ENCODE assay signal across 22 cellular contexts in the genomic region with DNA sequence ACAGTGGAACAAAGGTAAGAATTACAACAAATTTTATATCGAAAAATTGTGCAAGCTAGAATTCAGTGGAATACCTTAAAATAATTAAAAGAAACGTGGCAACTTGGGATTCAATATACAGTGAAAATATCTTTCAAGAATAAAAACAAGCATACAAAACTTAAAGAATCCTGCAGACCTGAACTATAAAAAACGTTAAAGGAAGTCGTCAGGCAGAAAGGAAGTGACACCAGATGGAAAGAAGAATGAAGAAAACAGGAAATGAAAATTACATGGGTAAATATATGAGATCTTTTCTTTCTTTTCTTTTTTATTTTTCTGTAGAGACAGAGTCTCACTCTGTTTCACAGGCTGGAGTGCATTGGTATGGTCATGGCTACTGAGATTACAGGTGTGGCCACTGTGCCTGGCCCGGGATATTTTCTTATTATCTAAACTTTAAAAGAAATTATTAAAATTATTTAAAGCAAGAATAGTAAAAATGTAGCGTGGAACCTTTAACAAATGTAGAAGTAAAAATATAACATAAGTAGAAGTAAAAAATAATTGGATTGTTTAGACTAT. TPM values are rescaled to one million over a fixed set of nuclear protein-coding genes. Genes with fewer than 3 reads are reported as not detected.
DNase-seq lines count a peak whose midpoint lies in the region; ATAC-seq lines count a peak whose summit lies in the region.
"Had no signal": no experiment of that assay in that cellular context is flagged by ENCODE, and none has a peak within 500 bp of the region (broad histone marks: within the 10 kb centered on the region; RNA-seq: fewer than 3 reads in every experiment).

No MANE protein-coding gene starts in this region.

- H3K4me3 Mint-ChIP-seq in activated T-cell treated with anti-CD3 and anti-CD28 coated beads, Interleukin-2, amount 50 U/mL, for 72 hours, result peak overlapping the region in 1 of 2 donors; percentile 45
- no peak overlapping the region for H3K4me3 Mint-ChIP-seq in activated T-cell treated with anti-CD3 and anti-CD28 coated beads, Interleukin-2, amount 50 U/mL, for 4 hours
- H3K4me3 Mint-ChIP-seq in activated CD8-positive, alpha-beta T cell treated with anti-CD3 and anti-CD28 coated beads, Interleukin-2, amount 10 ng/mL, durations not matched to agents 7 days and 5 days, result no peak overlapping the region
- peak overlapping the region; percentile 34 to 50 for H3K4me3 Mint-ChIP-seq in stimulated activated naive CD8-positive, alpha-beta T cell treated with anti-CD3 and anti-CD28 coated beads, Interleukin-15, amount 100 ng/mL, for 72 hours
- H3K4me3 Mint-ChIP-seq: immature natural killer cell had no signal

- peaks cover 9% of the 10 kb centered on the region for H3K27me3 Mint-ChIP-seq in activated T-cell treated with anti-CD3 and anti-CD28 coated beads, Interleukin-2, amount 50 U/mL, for 72 hours (ENCODE audit: low read depth)
- H3K27me3 Mint-ChIP-seq in activated T-cell treated with anti-CD3 and anti-CD28 coated beads, Interleukin-2, amount 50 U/mL, for 4 hours (ENCODE audit: low read depth), result peaks cover 5% of the 10 kb centered on the region
- peaks cover 6% of the 10 kb centered on the region for H3K27me3 Mint-ChIP-seq in activated CD8-positive, alpha-beta T cell treated with anti-CD3 and anti-CD28 coated beads, Interleukin-2, amount 10 ng/mL, durations not matched to agents 7 days and 5 days (ENCODE audit: low read depth)
- H3K27me3 Mint-ChIP-seq in stimulated activated naive CD8-positive, alpha-beta T cell treated with anti-CD3 and anti-CD28 coated beads, Interleukin-15, amount 100 ng/mL, for 72 hours, result peaks cover 8% of the 10 kb centered on the region

- ATAC-seq in activated T-cell treated with anti-CD3 and anti-CD28 coated beads, Interleukin-2, amount 50 U/mL, for 72 hours (replicated peaks in 1 of 2), result no peak
- no peak for ATAC-seq in activated T-cell treated with anti-CD3 and anti-CD28 coated beads, Interleukin-2, amount 50 U/mL, for 4 hours
- ATAC-seq in activated CD8-positive, alpha-beta T cell treated with anti-CD3 and anti-CD28 coated beads, Interleukin-2, amount 10 ng/mL, durations not matched to agents 7 days and 5 days, result no peak
- no peak for ATAC-seq in stimulated activated naive CD8-positive, alpha-beta T cell treated with anti-CD3 and anti-CD28 coated beads, Interleukin-15, amount 100 ng/mL, for 72 hours
- ATAC-seq: HCT116, heart left ventricle, mucosa of descending colon had no signal

- peaks cover 3 to 5% of the 10 kb centered on the region in 2 donors for H3K9me3 Mint-ChIP-seq in activated T-cell treated with anti-CD3 and anti-CD28 coated beads, Interleukin-2, amount 50 U/mL, for 72 hours
- H3K9me3 Mint-ChIP-seq in activated T-cell treated with anti-CD3 and anti-CD28 coated beads, Interleukin-2, amount 50 U/mL, for 4 hours, result no peaks in the 10 kb centered on the region
- H3K9me3 Mint-ChIP-seq in activated CD8-positive, alpha-beta T cell treated with anti-CD3 and anti-CD28 coated beads, Interleukin-2, amount 10 ng/mL, durations not matched to agents 7 days and 5 days (ENCODE audit: insufficient read depth), result no peaks in the 10 kb centered on the region
- H3K9me3 Mint-ChIP-seq in stimulated activated naive CD8-positive, alpha-beta T cell treated with anti-CD3 and anti-CD28 coated beads, Interleukin-15, amount 100 ng/mL, for 72 hours, result peaks cover 6 to 18% of the 10 kb centered on the region in 2 donors
- H3K9me3 Mint-ChIP-seq: CD4-positive, alpha-beta memory T cell; immature natural killer cell had no signal

- no peaks in the 10 kb centered on the region for H3K36me3 Mint-ChIP-seq in activated T-cell treated with anti-CD3 and anti-CD28 coated beads, Interleukin-2, amount 50 U/mL, for 72 hours (ENCODE audit: insufficient read depth in 2 of 2)
- H3K36me3 Mint-ChIP-seq in activated T-cell treated with anti-CD3 and anti-CD28 coated beads, Interleukin-2, amount 50 U/mL, for 4 hours (ENCODE audit: insufficient read depth), result no peaks in the 10 kb centered on the region
- H3K36me3 Mint-ChIP-seq in activated CD8-positive, alpha-beta T cell treated with anti-CD3 and anti-CD28 coated beads, Interleukin-2, amount 10 ng/mL, durations not matched to agents 7 days and 5 days (ENCODE audit: low read depth), result peaks cover 10% of the 10 kb centered on the region
- H3K36me3 Mint-ChIP-seq: immature natural killer cell had no signal

- peak overlapping the region; percentile 83 for H3K27ac Mint-ChIP-seq in activated T-cell treated with anti-CD3 and anti-CD28 coated beads, Interleukin-2, amount 50 U/mL, for 72 hours
- H3K27ac Mint-ChIP-seq in activated CD8-positive, alpha-beta T cell treated with anti-CD3 and anti-CD28 coated beads, Interleukin-2, amount 10 ng/mL, durations not matched to agents 7 days and 5 days, result peak overlapping the region; percentile 76
- peak overlapping the region in 1 of 2 donors; percentile 88 for H3K27ac Mint-ChIP-seq in stimulated activated naive CD8-positive, alpha-beta T cell treated with anti-CD3 and anti-CD28 coated beads, Interleukin-15, amount 100 ng/mL, for 72 hours
- H3K27ac Mint-ChIP-seq: immature natural killer cell had no signal

- no peak for DNase-seq in activated T-cell treated with anti-CD3 and anti-CD28 coated beads, Interleukin-2, amount 50 U/mL, for 72 hours
- no peak for DNase-seq in activated T-cell treated with anti-CD3 and anti-CD28 coated beads, Interleukin-2, amount 50 U/mL, for 4 hours
- peak; percentile 68 for DNase-seq in NAMALWA (ENCODE audit: low spot score)
- DNase-seq in activated CD8-positive, alpha-beta T cell treated with anti-CD3 and anti-CD28 coated beads, Interleukin-2, amount 10 ng/mL, durations not matched to agents 7 days and 5 days, result no peak
- DNase-seq in stimulated activated naive CD8-positive, alpha-beta T cell treated with anti-CD3 and anti-CD28 coated beads, Interleukin-15, amount 100 ng/mL, for 72 hours, result no peak
- no peak for DNase-seq in inferior parietal cortex (ENCODE audit: extremely low spot score)
- DNase-seq in stimulated activated CD4-positive, alpha-beta T cell treated with anti-CD3 and anti-CD28 coated beads, Interleukin-2, amount 100 ng/mL, for 24 hours, result no peak
- no peak for DNase-seq in SHP77 (lab: John Stamatoyannopoulos, UW)
- DNase-seq: ACHN; activated gamma-delta T cell treated with Interleukin-2 at 50 U/mL for 16 hours; CD4-positive, alpha-beta memory T cell; effector memory CD4-positive, alpha-beta T cell; heart left ventricle; immature natural killer cell; mucosa of descending colon; NCI-H1092 treated with DMSO at 0.1 percent for 48 hours; NCI-H2081 treated with DMSO at 0.1 percent for 48 hours; NCI-H510A treated with DMSO at 0.1 percent for 48 hours; SHP77 treated with DMSO at 0.1 percent for 48 hours; stimulated activated CD4-positive, alpha-beta T cell treated with anti-CD3 and anti-CD28 coated beads, Interleukin-4, amount 100 ng/mL, for 1 hour had no signal

- CTCF ChIA-PET in activated CD8-positive, alpha-beta T cell treated with anti-CD3 and anti-CD28 coated beads, Interleukin-2, amount 10 ng/mL, durations not matched to agents 7 days and 5 days (lab: Charles Lee), result no interaction called here

- peaks cover 24% of the 10 kb centered on the region for H3K4me1 Mint-ChIP-seq in activated T-cell treated with anti-CD3 and anti-CD28 coated beads, Interleukin-2, amount 50 U/mL, for 72 hours (ENCODE audit: low read depth)
- H3K4me1 Mint-ChIP-seq in activated T-cell treated with anti-CD3 and anti-CD28 coated beads, Interleukin-2, amount 50 U/mL, for 4 hours (ENCODE audit: low read depth), result peaks cover 36% of the 10 kb centered on the region
- peaks cover 23% of the 10 kb centered on the region for H3K4me1 Mint-ChIP-seq in activated CD8-positive, alpha-beta T cell treated with anti-CD3 and anti-CD28 coated beads, Interleukin-2, amount 10 ng/mL, durations not matched to agents 7 days and 5 days (ENCODE audit: low read depth)
- peaks cover 40% of the 10 kb centered on the region for H3K4me1 Mint-ChIP-seq in stimulated activated naive CD8-positive, alpha-beta T cell treated with anti-CD3 and anti-CD28 coated beads, Interleukin-15, amount 100 ng/mL, for 72 hours

- POLR2A ChIA-PET in activated CD8-positive, alpha-beta T cell treated with anti-CD3 and anti-CD28 coated beads, Interleukin-2, amount 10 ng/mL, durations not matched to agents 7 days and 5 days (lab: Charles Lee), result no interaction called here

RNA-seq across cellular contexts. Expression of a gene that starts 4.7 kb away (rescaled TPM):
- under 1 TPM in 1 of 2 donors, not detected in 1; 0.67 TPM for total RNA-seq in activated T-cell treated with anti-CD3 and anti-CD28 coated beads, Interleukin-2, amount 50 U/mL, for 72 hours
- total RNA-seq in activated T-cell treated with anti-CD3 and anti-CD28 coated beads, Interleukin-2, amount 50 U/mL, for 4 hours, result under 1 TPM in 2 of 3 donors, not detected in 1; 0.52 to 0.55 TPM
- under 1 TPM; 0.21 to 0.34 TPM for total RNA-seq in activated CD8-positive, alpha-beta T cell treated with anti-CD3 and anti-CD28 coated beads, Interleukin-2, amount 10 ng/mL, durations not matched to agents 7 days and 5 days
- total RNA-seq: T-helper 2 cell treated with Interferon-gamma antibody and Interleukin-4, amounts not matched to agents 100 ng/mL and 5 ng/mL, for 36 hours had no signal

RNA-seq across cellular contexts. Expression of a gene that starts 37.6 kb away (rescaled TPM):
- total RNA-seq in activated T-cell treated with anti-CD3 and anti-CD28 coated beads, Interleukin-2, amount 50 U/mL, for 72 hours, result not detected
- not detected for total RNA-seq in activated T-cell treated with anti-CD3 and anti-CD28 coated beads, Interleukin-2, amount 50 U/mL, for 4 hours
- total RNA-seq in activated CD8-positive, alpha-beta T cell treated with anti-CD3 and anti-CD28 coated beads, Interleukin-2, amount 10 ng/mL, durations not matched to agents 7 days and 5 days, result not detected
- total RNA-seq: CD4-positive, alpha-beta memory T cell; T-helper 2 cell treated with Interferon-gamma antibody and Interleukin-4, amounts not matched to agents 100 ng/mL and 5 ng/mL, for 36 hours had no signal

RNA-seq across cellular contexts. Expression of a gene that starts 57.4 kb away (rescaled TPM):
- 1 to 10 TPM; 3.8 to 4.0 TPM for total RNA-seq in activated T-cell treated with anti-CD3 and anti-CD28 coated beads, Interleukin-2, amount 50 U/mL, for 72 hours
- total RNA-seq in activated T-cell treated with anti-CD3 and anti-CD28 coated beads, Interleukin-2, amount 50 U/mL, for 4 hours, result under 1 TPM; 0.24 to 0.35 (median 0.25) TPM
- 1 to 10 TPM; 7.9 to 8.7 TPM for total RNA-seq in activated CD8-positive, alpha-beta T cell treated with anti-CD3 and anti-CD28 coated beads, Interleukin-2, amount 10 ng/mL, durations not matched to agents 7 days and 5 days

Comparison
In these comparisons a context has a peak if more than half of its experiments do, and no peak if none do; other contexts are left out.
1. H3K4me3 Mint-ChIP-seq: peak in stimulated activated naive CD8-positive, alpha-beta T cell treated with anti-CD3 and anti-CD28 coated beads, Interleukin-15, amount 100 ng/mL, for 72 hours (2 of 2); none in activated T-cell treated with anti-CD3 and anti-CD28 coated beads, Interleukin-2, amount 50 U/mL, for 4 hours (single experiment) and activated CD8-positive, alpha-beta T cell treated with anti-CD3 and anti-CD28 coated beads, Interleukin-2, amount 10 ng/mL, durations not matched to agents 7 days and 5 days (single experiment).